ENCODE assay signal across 11 cellular contexts in the genomic region with DNA sequence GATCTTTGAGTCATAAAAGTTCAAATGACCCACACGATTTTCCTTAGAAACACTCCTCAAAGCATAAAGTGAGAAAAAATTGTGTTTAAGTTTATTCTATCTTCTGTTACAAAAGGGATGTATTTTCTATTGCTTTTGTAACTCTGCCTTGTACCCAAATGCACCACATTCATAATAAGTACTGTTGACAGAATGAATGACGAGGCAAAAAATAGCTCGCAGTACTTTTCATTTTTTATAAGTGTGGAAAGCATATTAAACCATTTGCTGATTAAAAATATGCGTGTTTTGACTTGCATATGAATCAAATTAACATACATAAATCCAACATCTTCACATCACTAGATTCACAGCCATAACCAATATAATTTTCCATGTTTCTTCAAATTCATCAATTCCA.
"Had no signal": no experiment of that assay in that cellular context is flagged by ENCODE, and none has a peak within 500 bp of the region (broad histone marks: within the 10 kb centered on the region; RNA-seq: fewer than 3 reads in every experiment).

No MANE protein-coding gene starts in this region.

- H3K4me1 ChIP-seq: HAP-1 had no signal

- H3K9me3 ChIP-seq: HAP-1 had no signal

- H3K4me3 ChIP-seq: GM23248, GM23338, HAP-1 had no signal

- FAIRE-seq: H1, H54 had no signal

- H3K4me2 ChIP-seq: GM23338 had no signal

- H3K9ac ChIP-seq: GM23248 had no signal

- DNase-seq: GM23248, GOT3, H7, H9, HCEC 1CT, HFFc6 had no signal

- H2AFZ ChIP-seq: GM23248 had no signal

- H3K36me3 ChIP-seq: HAP-1 had no signal

- ATAC-seq: GM23338, HCT116 had no signal

- H3K27ac ChIP-seq: GM23248 had no signal
